9 cellular contexts compared by ENCODE assay signal in the genomic region with DNA sequence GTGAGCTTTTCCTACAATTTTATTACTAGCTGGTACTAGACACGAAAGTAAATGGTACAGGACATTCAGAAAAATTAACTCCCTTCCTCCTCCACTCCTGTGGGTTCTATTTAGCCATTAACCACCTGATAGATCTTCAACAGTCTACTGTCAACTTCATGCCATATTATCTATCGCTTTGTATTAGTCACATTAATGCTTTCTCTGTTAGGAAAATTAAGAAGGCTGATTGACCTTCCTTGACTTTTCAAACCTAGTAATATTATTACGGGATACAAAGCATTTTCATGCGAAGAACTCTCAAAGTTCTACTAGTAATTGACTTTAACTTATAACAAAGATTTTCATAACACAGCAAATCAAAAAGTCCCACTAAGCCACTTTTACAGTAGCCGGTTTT.
DNase-seq lines count a peak whose midpoint lies in the region; TF ChIP-seq lines count a peak whose summit lies in the region.
"Had no signal": no experiment of that assay in that cellular context is flagged by ENCODE, and none has a peak within 500 bp of the region (broad histone marks: within the 10 kb centered on the region; RNA-seq: fewer than 3 reads in every experiment).

No MANE protein-coding gene starts in this region.

- H3K4me1 Mint-ChIP-seq in nephron = peaks cover 50% of the 10 kb centered on the region

- peak overlapping the region; percentile 57 to 99 (median 84) for H3K27ac Mint-ChIP-seq in nephron

- no peaks in the 10 kb centered on the region for H3K9me2 ChIP-seq in Loucy (replicated peaks; ENCODE audit: low read depth, low read length)

- TF ChIP-seq CTCF in Loucy (conservative IDR thresholded peaks at IDR 0.05; ENCODE audit: low read length) = no peak
- no peak for TF ChIP-seq CTCF in nephron (IDR thresholded peaks at IDR 0.05; ENCODE audit: unreplicated experiment in 3 of 3)

- H3K4me1 ChIP-seq in BLaER1 (peaks cover 55% of the 10 kb centered on the region), Loucy (ENCODE audit: insufficient read depth, low read length, poor library complexity, severe bottlenecking) (peaks cover 61% of the 10 kb centered on the region), duodenal mucosa (ENCODE audit: control insufficient read depth in 1 of 2, insufficient read depth in 2 of 2, low read length in 2 of 2) (peaks cover 0 to 12% of the 10 kb centered on the region in 2 donors)

- peak overlapping the region; percentile 90 to 96 (median 93) for H3K4me3 Mint-ChIP-seq in nephron

- H3K27me3 ChIP-seq in BLaER1 (no peaks in the 10 kb centered on the region), Loucy (ENCODE audit: insufficient read depth, low read length, poor library complexity, severe bottlenecking) (no peaks in the 10 kb centered on the region), duodenal mucosa (ENCODE audit: control insufficient read depth in 1 of 2, insufficient read depth in 2 of 2, low read length in 2 of 2) (no peaks in the 10 kb centered on the region)

- H3K4me2 ChIP-seq in BLaER1 = peak overlapping the region; percentile 80
- peak overlapping the region; percentile 90 for H3K4me2 ChIP-seq in Loucy (ENCODE audit: low read depth, low read length, poor library complexity, severe bottlenecking)

- H3K36me3 Mint-ChIP-seq in nephron (ENCODE audit: low read depth) = peaks cover 32% of the 10 kb centered on the region

- no peaks in the 10 kb centered on the region for H3K9me3 ChIP-seq in BLaER1
- peaks cover 4% of the 10 kb centered on the region for H3K9me3 ChIP-seq in Loucy (ENCODE audit: insufficient read depth, low read depth, low read length)
- no peaks in the 10 kb centered on the region for H3K9me3 ChIP-seq in duodenal mucosa (ENCODE audit: control insufficient read depth in 1 of 2, low read length in 2 of 2)

- peak overlapping the region; percentile 99 for H3K9ac ChIP-seq in BLaER1
- H3K9ac ChIP-seq in Loucy (ENCODE audit: low read depth, low read length, poor library complexity, severe bottlenecking) = peak overlapping the region; percentile 97
- peak overlapping the region in 1 of 2 donors; percentile 69 for H3K9ac ChIP-seq in duodenal mucosa (ENCODE audit: low read depth in 1 of 2, low read length in 2 of 2)

- no peak overlapping the region for H2AFZ ChIP-seq in Loucy (ENCODE audit: low read length)

- no peaks in the 10 kb centered on the region for H3F3A ChIP-seq in Loucy (ENCODE audit: low read depth)

- peaks cover 12% of the 10 kb centered on the region for H3K9me3 Mint-ChIP-seq in nephron

- H3K4me3 ChIP-seq in BLaER1 (peak overlapping the region; percentile 97), Loucy (ENCODE audit: low read length, poor library complexity, severe bottlenecking) (peak overlapping the region; percentile 93), duodenal mucosa (ENCODE audit: low read depth in 1 of 2, low read length in 2 of 2) (peak overlapping the region; percentile 91 to 95)

- DNase-seq in amniotic stem cell (lab: John Stamatoyannopoulos, UW) (no peak), iPS-NIHi7 (ENCODE audit: extremely low spot score) (no peak), Ammon's horn (ENCODE audit: low spot score) (no peak), NCI-H2081 (lab: John Stamatoyannopoulos, UW) (no peak)
- DNase-seq: NCI-H1436 had no signal

- H3K79me2 ChIP-seq in Loucy (ENCODE audit: insufficient read depth, low read length) = peaks cover 72% of the 10 kb centered on the region

- H3K27ac ChIP-seq in BLaER1 = peak overlapping the region; percentile 99
- no peak overlapping the region for H3K27ac ChIP-seq in duodenal mucosa (ENCODE audit: low read depth, low read length)

- peaks cover 56% of the 10 kb centered on the region for H4K20me1 ChIP-seq in BLaER1
- peaks cover 57% of the 10 kb centered on the region for H4K20me1 ChIP-seq in Loucy (ENCODE audit: insufficient read depth, low read length, poor library complexity, severe bottlenecking)

- H3K27me3 Mint-ChIP-seq in nephron (ENCODE audit: low read depth) = no peaks in the 10 kb centered on the region

- H3K36me3 ChIP-seq in BLaER1 (peaks cover 29% of the 10 kb centered on the region), Loucy (ENCODE audit: insufficient read depth, low read length) (peaks cover 5% of the 10 kb centered on the region; the same call in 1 of the 2 replicates), duodenal mucosa (ENCODE audit: control insufficient read depth in 1 of 2, insufficient read depth in 2 of 2, low read length in 2 of 2) (peaks cover 0 to 3% of the 10 kb centered on the region in 2 donors)
